In genomic region chr2:88753833-88754584, GRCh38 we compare ENCODE assay signal across 8 cellular contexts.
DNase-seq lines count a peak whose midpoint lies in the region; ATAC-seq and TF ChIP-seq lines count a peak whose summit lies in the region.

No MANE protein-coding gene starts in this region.

- intact Hi-C loops in left cardiac atrium (cut with DNase I): no loop called here
- intact Hi-C loops in testis (cut with DNase I; ENCODE audit: low total_unique reads): no loop called here

- no peak overlapping the region for H3K27ac ChIP-seq in testis

- no peak for TF ChIP-seq POLR2A in testis (IDR thresholded peaks at IDR 0.05)

- no peaks in the 10 kb centered on the region for H3K4me1 ChIP-seq in testis

- WGBS in testis, 2 donors: 66 to 78% methylated on average over 4 of the region's 4 CpGs

- no peak overlapping the region for H3K4me3 ChIP-seq in fibroblast of villous mesenchyme (ENCODE audit: low read depth, low read length)
- no peak overlapping the region for H3K4me3 ChIP-seq in testis

- TF ChIP-seq CTCF in fibroblast of villous mesenchyme (IDR thresholded peaks at IDR 0.05; ENCODE audit: insufficient read depth, low read depth, low read length) (no peak), testis (IDR thresholded peaks at IDR 0.05) (no peak)

- H3K36me3 ChIP-seq in testis (ENCODE audit: low read depth, missing control alignments): no peaks in the 10 kb centered on the region

- no peaks in the 10 kb centered on the region for H3K9me3 ChIP-seq in testis

- no peaks in the 10 kb centered on the region for H3K27me3 ChIP-seq in testis

- peak; percentile 90 for ATAC-seq in GM18858 (IDR thresholded peaks at IDR 0.05; ENCODE audit: unreplicated experiment)
- ATAC-seq in GM21825 (IDR thresholded peaks at IDR 0.05; ENCODE audit: unreplicated experiment): peak; percentile 89
- ATAC-seq in left cardiac atrium: no peak

- DNase-seq in MV-4-11 (lab: John Stamatoyannopoulos, UW) (peak; percentile 1), fibroblast of villous mesenchyme (ENCODE audit: low read depth) (peak; percentile 33), left cardiac atrium (no peak), HUDEP-2 (lab: John Stamatoyannopoulos, UW; ENCODE audit: unreplicated experiment in 76 of 76) (no peak), LoVo (ENCODE audit: low spot score) (no peak), testis (no peak)

Comparison
In these comparisons a context has a peak if more than half of its experiments do, and no peak if none do; other contexts are left out.
1. ATAC-seq: peak in GM18858 (single experiment) and GM21825 (single experiment); none in left cardiac atrium (0 of 2).
2. DNase-seq: peak in MV-4-11 (single experiment) and fibroblast of villous mesenchyme (single experiment); none in left cardiac atrium (single experiment), HUDEP-2 (0 of 76), LoVo (single experiment) and testis (single experiment).